In genomic region chr16:83937922-83938875, GRCh38 we compare ENCODE assay signal across 22 cellular contexts. TPM values are rescaled to one million over a fixed set of nuclear protein-coding genes. Genes with fewer than 3 reads are reported as not detected.
DNase-seq lines count a peak whose midpoint lies in the region; ATAC-seq, FAIRE-seq and TF ChIP-seq lines count a peak whose summit lies in the region.
"Had no signal": no experiment of that assay in that cellular context is flagged by ENCODE, and none has a peak within 500 bp of the region (broad histone marks: within the 10 kb centered on the region; RNA-seq: fewer than 3 reads in every experiment).

No MANE protein-coding gene starts in this region.

- H3K9me1 ChIP-seq in K562 (ENCODE audit: control insufficient read depth, insufficient read depth, low read length): no peaks in the 10 kb centered on the region

- H3K4me3 Mint-ChIP-seq in activated naive CD4-positive, alpha-beta T cell treated with anti-CD3 and anti-CD28 coated beads, Interleukin-2, amount 10 ng/mL, durations not matched to agents 7 days and 5 days: no peak overlapping the region
- no peak overlapping the region for H3K4me3 Mint-ChIP-seq in activated naive CD4-positive, alpha-beta T cell treated with anti-CD3 and anti-CD28 coated beads for 36 hours

- FAIRE-seq in K562 (lab: Jason Lieb, UNC): no peak
- FAIRE-seq: H54 had no signal

- no peaks in the 10 kb centered on the region for H3K36me3 ChIP-seq in K562 (ENCODE audit: control insufficient read depth, insufficient read depth, low read length)
- peaks cover 0 to 5% (median 0%) of the 10 kb centered on the region in 4 donors for H3K36me3 ChIP-seq in liver (ENCODE audit: control insufficient read depth in 4 of 4, insufficient read depth in 3 of 4, low read depth in 1 of 4, low read length in 3 of 4)
- no peaks in the 10 kb centered on the region for H3K36me3 ChIP-seq in gastrocnemius medialis
- H3K36me3 ChIP-seq: MG63 had no signal

- in situ Hi-C loops in K562 (cut with MboI) (no loop called here), gastrocnemius medialis (cut with MboI; ENCODE audit: low sequenced_read_pairs in 4 of 4) (no loop called here)

- TF ChIP-seq POLR2A in K562 (conservative IDR thresholded peaks at IDR 0.05) (no peak), gastrocnemius medialis (IDR thresholded peaks at IDR 0.05) (no peak)

- CTCF ChIA-PET in activated naive CD4-positive, alpha-beta T cell treated with anti-CD3 and anti-CD28 coated beads, Interleukin-2, amount 10 ng/mL, durations not matched to agents 7 days and 5 days (lab: Charles Lee): interaction anchor here (1.4 to 1.8 kb wide), 2 partner anchors 11 to 16 kb away, joined by 4 to 5 read pairs; no protein-coding TSS in a partner anchor
- CTCF ChIA-PET in activated naive CD4-positive, alpha-beta T cell treated with anti-CD3 and anti-CD28 coated beads for 36 hours (lab: Charles Lee): interaction anchor here (1.0 kb wide), 1 partner anchor 11 kb away, joined by 3 read pairs; no protein-coding TSS in a partner anchor
- CTCF ChIA-PET in K562 (lab: Yijun Ruan, JAX; ENCODE audit: low intra/inter-chr PET ratio): no interaction called here

- intact Hi-C loops in activated naive CD4-positive, alpha-beta T cell treated with anti-CD3 and anti-CD28 coated beads for 36 hours (cut with micrococcal nuclease): no loop called here
- intact Hi-C loops in K562 (cut with micrococcal nuclease) (no loop called here), gastrocnemius medialis (cut with DNase I; ENCODE audit: low total_unique reads) (no loop called here)

- peaks cover 9% of the 10 kb centered on the region for H3K4me1 Mint-ChIP-seq in activated naive CD4-positive, alpha-beta T cell treated with anti-CD3 and anti-CD28 coated beads, Interleukin-2, amount 10 ng/mL, durations not matched to agents 7 days and 5 days
- peaks cover 6% of the 10 kb centered on the region for H3K4me1 Mint-ChIP-seq in activated naive CD4-positive, alpha-beta T cell treated with anti-CD3 and anti-CD28 coated beads for 36 hours (ENCODE audit: low read depth)

- no peak overlapping the region for H3K4me2 ChIP-seq in K562 (ENCODE audit: insufficient read depth, low read length)

- no peaks in the 10 kb centered on the region for H3K9me3 ChIP-seq in K562 (replicated peaks; ENCODE audit: control insufficient read depth, insufficient read depth, low read depth, low read length)
- H3K9me3 ChIP-seq in liver (ENCODE audit: control insufficient read depth in 4 of 4, low read length in 3 of 4): no peaks in the 10 kb centered on the region
- H3K9me3 ChIP-seq in gastrocnemius medialis: no peaks in the 10 kb centered on the region
- H3K9me3 ChIP-seq: MG63 had no signal

- no peaks in the 10 kb centered on the region for H3K36me3 Mint-ChIP-seq in activated naive CD4-positive, alpha-beta T cell treated with anti-CD3 and anti-CD28 coated beads, Interleukin-2, amount 10 ng/mL, durations not matched to agents 7 days and 5 days
- H3K36me3 Mint-ChIP-seq in activated naive CD4-positive, alpha-beta T cell treated with anti-CD3 and anti-CD28 coated beads for 36 hours (ENCODE audit: low read depth): no peaks in the 10 kb centered on the region

- BruUV-seq in K562 (replicated peaks; lab: Mats Ljungman, UMichigan): no TSS peak

- ATAC-seq in K562 (no peak), gastrocnemius medialis (no peak)

- peak overlapping the region; percentile 52 for H3K27ac Mint-ChIP-seq in activated naive CD4-positive, alpha-beta T cell treated with anti-CD3 and anti-CD28 coated beads, Interleukin-2, amount 10 ng/mL, durations not matched to agents 7 days and 5 days
- H3K27ac Mint-ChIP-seq in activated naive CD4-positive, alpha-beta T cell treated with anti-CD3 and anti-CD28 coated beads for 36 hours: no peak overlapping the region

- H4K20me1 ChIP-seq in K562 (replicated peaks; ENCODE audit: control insufficient read depth, insufficient read depth, low read length): peaks cover 21% of the 10 kb centered on the region

- H3K4me3 ChIP-seq in K562 (no peak overlapping the region), liver (ENCODE audit: low read depth in 1 of 3, low read length in 3 of 3) (no peak overlapping the region), gastrocnemius medialis (no peak overlapping the region)
- H3K4me3 ChIP-seq: MG63 had no signal

- H3K9ac ChIP-seq in K562 (ENCODE audit: insufficient read depth in 1 of 2, low read depth in 2 of 2, low read length in 2 of 2) (no peak overlapping the region; a peak in 1 of 4 replicates), liver (ENCODE audit: low read depth in 1 of 2, low read length in 2 of 2) (no peak overlapping the region)

- 31% methylated on average over 17 of the region's 17 CpGs for WGBS in K562 (ENCODE audit: insufficient coverage, low coverage, missing lambda C conversion rate)
- WGBS in liver: 53% methylated on average over 17 of the region's 17 CpGs

- H2AFZ ChIP-seq in K562 (ENCODE audit: low read depth, low read length): no peak overlapping the region

- H3K27ac ChIP-seq in K562 (ENCODE audit: extremely low read depth, low read depth, low read length) (no peak overlapping the region), liver (ENCODE audit: low read depth in 1 of 2, low read length in 2 of 2) (peak overlapping the region in 1 of 2 donors; percentile 9), gastrocnemius medialis (no peak overlapping the region)

- no peaks in the 10 kb centered on the region for H3K27me3 Mint-ChIP-seq in activated naive CD4-positive, alpha-beta T cell treated with anti-CD3 and anti-CD28 coated beads, Interleukin-2, amount 10 ng/mL, durations not matched to agents 7 days and 5 days
- no peaks in the 10 kb centered on the region for H3K27me3 Mint-ChIP-seq in activated naive CD4-positive, alpha-beta T cell treated with anti-CD3 and anti-CD28 coated beads for 36 hours (ENCODE audit: low read depth)

- TF ChIP-seq EP300 in K562 (IDR thresholded peaks at IDR 0.05; ENCODE audit: low read length): no peak

- H3K79me2 ChIP-seq in K562 (ENCODE audit: control insufficient read depth, insufficient read depth, low read length): no peaks in the 10 kb centered on the region

- POLR2A ChIA-PET in K562 (lab: Yijun Ruan, JAX): interaction anchor here (0.6 kb wide), 1 partner anchor 124 kb away, joined by 3 read pairs; no protein-coding TSS in a partner anchor

- H3K4me1 ChIP-seq in K562 (replicated peaks in 1 of 2; ENCODE audit: control insufficient read depth in 2 of 2, insufficient read depth in 2 of 2, low read length in 2 of 2) (peaks cover 0 to 40% of the 10 kb centered on the region in 2 experiments; a peak in 2 of 5 replicates), liver (ENCODE audit: control insufficient read depth in 4 of 4, insufficient read depth in 4 of 4, low read length in 3 of 4) (peaks cover 8 to 33% (median 23%) of the 10 kb centered on the region in 4 donors), gastrocnemius medialis (peaks cover 3 to 4% of the 10 kb centered on the region in 2 donors)

- no peak for TF ChIP-seq RAD21 in K562 (CRISPR knock-in tag; conservative IDR thresholded peaks at IDR 0.05 in 1 of 2, IDR thresholded peaks at IDR 0.05 in 1 of 2)
- no peak for TF ChIP-seq RAD21 in liver (IDR thresholded peaks at IDR 0.05)

- H3K27me3 ChIP-seq in K562 (ENCODE audit: control insufficient read depth in 2 of 2, insufficient read depth in 2 of 2, low read length in 2 of 2): peaks cover 32 to 56% of the 10 kb centered on the region in 2 experiments
- no peaks in the 10 kb centered on the region for H3K27me3 ChIP-seq in liver (ENCODE audit: control insufficient read depth in 4 of 4, insufficient read depth in 4 of 4, low read length in 3 of 4)
- H3K27me3 ChIP-seq in gastrocnemius medialis: no peaks in the 10 kb centered on the region
- H3K27me3 ChIP-seq: MG63 had no signal

- TF ChIP-seq CTCF in K562 (IDR thresholded peaks at IDR 0.05 in 2 of 3, conservative IDR thresholded peaks at IDR 0.05 in 1 of 3; ENCODE audit: insufficient read depth in 2 of 3, low read depth in 1 of 3, low read length in 3 of 3) (no peak), liver (IDR thresholded peaks at IDR 0.05; ENCODE audit: low read depth, low read length, missing input control) (no peak), gastrocnemius medialis (IDR thresholded peaks at IDR 0.05 in 4 of 5, conservative IDR thresholded peaks at IDR 0.05 in 1 of 5) (no peak)

- no peak for DNase-seq in activated naive CD4-positive, alpha-beta T cell treated with anti-CD3 and anti-CD28 coated beads, Interleukin-2, amount 10 ng/mL, durations not matched to agents 7 days and 5 days
- no peak for DNase-seq in activated naive CD4-positive, alpha-beta T cell treated with anti-CD3 and anti-CD28 coated beads for 36 hours
- DNase-seq in K562 (ENCODE audit: extremely low read depth in 1 of 4, low spot score in 3 of 4): no peak
- DNase-seq in NCI-H2227 treated with DMSO at 0.1 percent for 48 hours (lab: John Stamatoyannopoulos, UW): no peak
- no peak for DNase-seq in DMS 273 (lab: John Stamatoyannopoulos, UW; ENCODE audit: unreplicated experiment)
- DNase-seq in gastrocnemius medialis: no peak
- DNase-seq: 8988T, ACHN, KBM-7, MG63, NCI-H1105 treated with DMSO at 0.1 percent for 48 hours, NCI-H146, NCI-H2029, NCI-H446 treated with DMSO at 0.1 percent for 48 hours, NCI-H526, RPMI8226, SHP77 had no signal

- H3K9me3 Mint-ChIP-seq in activated naive CD4-positive, alpha-beta T cell treated with anti-CD3 and anti-CD28 coated beads, Interleukin-2, amount 10 ng/mL, durations not matched to agents 7 days and 5 days: no peaks in the 10 kb centered on the region
- no peaks in the 10 kb centered on the region for H3K9me3 Mint-ChIP-seq in activated naive CD4-positive, alpha-beta T cell treated with anti-CD3 and anti-CD28 coated beads for 36 hours

RNA-seq across cellular contexts. Expression of gene OSGIN1, which starts 14.8 kb away (rescaled TPM):
- under 1 TPM; 0.47 to 0.86 TPM for total RNA-seq in activated naive CD4-positive, alpha-beta T cell treated with anti-CD3 and anti-CD28 coated beads for 36 hours
- total RNA-seq in K562 (2011; cell fraction: chromatin; rRNA removed; ENCODE audit: low replicate concordance): 14.7 and 21.6 TPM in 2 replicates
- 13.6 and 14.8 TPM in 2 replicates for total RNA-seq in K562 (2011; cell fraction: nucleolus; rRNA removed)
- total RNA-seq in K562 (2011; cell fraction: nucleoplasm; rRNA removed): 10.9 and 13.7 TPM in 2 replicates
- total RNA-seq in K562 (2014; rRNA removed) (1.9 and 2.2 TPM in 2 replicates), K562 (2014; rRNA removed; fragmentation: Illumina TruSeq; extraction: Trizol) (0.45 and 0.76 TPM in 2 replicates), K562 (2015; rRNA removed; fragmentation: Illumina TruSeq; extraction: Trizol) (1.6 and 1.8 TPM in 2 replicates), K562 (2021) (3.6 and 4.2 TPM in 2 replicates), liver (10 to 100 TPM in 1 of 2 donors, 1 to 10 TPM in 1; 7.1 to 47.2 TPM), gastrocnemius medialis (10 to 100 TPM in 3 of 4 donors, 1 to 10 TPM in 1; 9.6 to 24.9 (median 13.2) TPM)
- polyA plus RNA-seq in K562 (2011; rRNA removed) (1.6 and 4.2 TPM in 2 replicates), K562 (2014; fragmentation: Illumina TruSeq; extraction: Trizol) (1.7 and 5.8 TPM in 2 replicates), K562 (2014; fragmentation: Nextera tagmentation; extraction: Ambion mirVana) (under 1 TPM; 0.03 to 0.04 TPM), K562 (2014; rRNA removed) (1.8 and 3.0 TPM in 2 replicates), liver (10 to 100 TPM; 73.6 to 90.4 TPM)
- 4.9 and 9.7 TPM in 2 replicates for polyA plus RNA-seq in K562 (2011; cell fraction: cytosol; rRNA removed)
- 3.1 and 6.8 TPM in 2 replicates for polyA plus RNA-seq in K562 (2011; cell fraction: nucleus; rRNA removed)
- 4.0 and 5.5 TPM in 2 replicates for polyA plus RNA-seq in K562 (2012)
- polyA minus RNA-seq in K562 (2011; rRNA and poly(A)+ RNA removed): 0.91 and 1.2 TPM in 2 replicates
- 2.9 and 4.9 TPM in 2 replicates for polyA minus RNA-seq in K562 (2011; cell fraction: cytosol; rRNA and poly(A)+ RNA removed)
- 3.5 and 6.9 TPM in 2 replicates for polyA minus RNA-seq in K562 (2011; cell fraction: nucleus; rRNA and poly(A)+ RNA removed)

RNA-seq across cellular contexts. Expression of gene NECAB2, which starts 29.8 kb away (rescaled TPM):
- total RNA-seq in activated naive CD4-positive, alpha-beta T cell treated with anti-CD3 and anti-CD28 coated beads for 36 hours: not detected
- total RNA-seq in K562 (2011; cell fraction: chromatin; rRNA removed; ENCODE audit: low replicate concordance): 0.51 and 1.2 TPM in 2 replicates
- total RNA-seq in K562 (2011; cell fraction: nucleolus; rRNA removed): 0.39 and 0.83 TPM in 2 replicates
- total RNA-seq in K562 (2011; cell fraction: nucleoplasm; rRNA removed): not detected in 2 replicates
- total RNA-seq in K562 (2014; rRNA removed): not detected in 2 replicates
- total RNA-seq in K562 (2014; rRNA removed; fragmentation: Illumina TruSeq; extraction: Trizol): not detected in 2 replicates
- not detected in 2 replicates for total RNA-seq in K562 (2015; rRNA removed; fragmentation: Illumina TruSeq; extraction: Trizol)
- total RNA-seq in K562 (2021): not detected in 2 replicates
- polyA plus RNA-seq in K562 (2011; rRNA removed): 0.09 and 0.28 TPM in 2 replicates
- 0.07 and 0.16 TPM in 2 replicates for polyA plus RNA-seq in K562 (2011; cell fraction: cytosol; rRNA removed)
- 0.49 and 1.1 TPM in 2 replicates for polyA plus RNA-seq in K562 (2011; cell fraction: nucleus; rRNA removed)
- polyA plus RNA-seq in K562 (2012): 0.05 and 0.28 TPM in 2 replicates
- polyA plus RNA-seq in K562 (2014; fragmentation: Illumina TruSeq; extraction: Trizol): not detected in 2 replicates
- polyA plus RNA-seq in K562 (2014; fragmentation: Nextera tagmentation; extraction: Ambion mirVana): not detected
- 0.03 TPM in 1 of 2 replicates, not detected in the other for polyA plus RNA-seq in K562 (2014; rRNA removed)
- polyA minus RNA-seq in K562 (2011; rRNA and poly(A)+ RNA removed): not detected in 2 replicates
- not detected in 2 replicates for polyA minus RNA-seq in K562 (2011; cell fraction: cytosol; rRNA and poly(A)+ RNA removed)
- 0.22 and 0.27 TPM in 2 replicates for polyA minus RNA-seq in K562 (2011; cell fraction: nucleus; rRNA and poly(A)+ RNA removed)
- 1 to 10 TPM in 1 of 2 donors, not detected in 1; 2.7 TPM for total RNA-seq in liver
- polyA plus RNA-seq in liver: 1 to 10 TPM; 2.9 to 3.8 TPM
- not detected for total RNA-seq in gastrocnemius medialis
- total RNA-seq: HT-29, LHCN-M2, SK-MEL-5 had no signal

RNA-seq across cellular contexts. Expression of gene MLYCD, which starts 39.3 kb away (rescaled TPM):
- total RNA-seq in activated naive CD4-positive, alpha-beta T cell treated with anti-CD3 and anti-CD28 coated beads for 36 hours: 1 to 10 TPM; 2.0 to 2.3 TPM
- 7.7 TPM in 2 replicates for total RNA-seq in K562 (2011; cell fraction: chromatin; rRNA removed; ENCODE audit: low replicate concordance)
- 4.7 and 5.0 TPM in 2 replicates for total RNA-seq in K562 (2011; cell fraction: nucleolus; rRNA removed)
- 5.7 and 6.9 TPM in 2 replicates for total RNA-seq in K562 (2011; cell fraction: nucleoplasm; rRNA removed)
- 1.00 and 1.7 TPM in 2 replicates for total RNA-seq in K562 (2014; rRNA removed)
- total RNA-seq in K562 (2014; rRNA removed; fragmentation: Illumina TruSeq; extraction: Trizol): 0.89 and 1.0 TPM in 2 replicates
- total RNA-seq in K562 (2015; rRNA removed; fragmentation: Illumina TruSeq; extraction: Trizol): 1.0 and 1.2 TPM in 2 replicates
- total RNA-seq in K562 (2021): 1.8 and 2.0 TPM in 2 replicates
- polyA plus RNA-seq in K562 (2011; rRNA removed): 1.1 and 1.5 TPM in 2 replicates
- 0.88 and 1.4 TPM in 2 replicates for polyA plus RNA-seq in K562 (2011; cell fraction: cytosol; rRNA removed)
- 3.4 and 3.8 TPM in 2 replicates for polyA plus RNA-seq in K562 (2011; cell fraction: nucleus; rRNA removed)
- 1.1 and 1.6 TPM in 2 replicates for polyA plus RNA-seq in K562 (2012)
- 0.77 and 0.91 TPM in 2 replicates for polyA plus RNA-seq in K562 (2014; fragmentation: Illumina TruSeq; extraction: Trizol)
- polyA plus RNA-seq in K562 (2014; fragmentation: Nextera tagmentation; extraction: Ambion mirVana): under 1 TPM; 0.15 to 0.27 TPM
- polyA plus RNA-seq in K562 (2014; rRNA removed): 1.2 and 1.5 TPM in 2 replicates
- polyA minus RNA-seq in K562 (2011; rRNA and poly(A)+ RNA removed): 2.9 and 5.3 TPM in 2 replicates
- polyA minus RNA-seq in K562 (2011; cell fraction: cytosol; rRNA and poly(A)+ RNA removed): 0.48 and 1.5 TPM in 2 replicates
- 2.7 and 4.3 TPM in 2 replicates for polyA minus RNA-seq in K562 (2011; cell fraction: nucleus; rRNA and poly(A)+ RNA removed)
- 10 to 100 TPM in 1 of 2 donors, 1 to 10 TPM in 1; 3.7 to 24.4 TPM for total RNA-seq in liver
- polyA plus RNA-seq in liver: 1 to 10 TPM; 7.1 to 7.8 TPM
- 10 to 100 TPM; 10.3 to 20.8 (median 18.4) TPM for total RNA-seq in gastrocnemius medialis
